ENCODE assay signal across 18 cellular contexts in the genomic region with DNA sequence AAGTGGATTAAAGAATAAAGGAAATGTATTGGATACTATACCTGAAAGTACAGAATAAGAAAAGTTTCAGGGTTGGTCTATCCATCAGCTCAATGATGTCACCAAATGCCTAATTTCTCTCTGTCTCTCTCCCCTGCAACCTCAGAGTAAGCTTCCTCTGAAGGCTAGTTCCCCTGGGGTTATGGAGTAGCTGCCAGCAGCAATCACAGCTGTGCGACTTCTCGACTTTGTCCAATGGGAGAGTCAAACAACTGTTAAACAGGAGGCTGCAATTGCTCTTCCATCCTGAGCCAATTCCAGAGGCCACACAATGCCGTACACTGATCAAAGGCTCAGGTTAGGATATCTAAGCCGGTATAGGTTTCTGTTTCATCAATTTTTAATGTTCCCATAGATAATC.
"Had no signal": no experiment of that assay in that cellular context is flagged by ENCODE, and none has a peak within 500 bp of the region (broad histone marks: within the 10 kb centered on the region; RNA-seq: fewer than 3 reads in every experiment).

No MANE protein-coding gene starts in this region.

- H3K36me3 ChIP-seq: adrenal gland, gastroesophageal sphincter, left lung, neutrophil, tibial nerve had no signal

- H3K4me1 ChIP-seq: adrenal gland, gastroesophageal sphincter, left lung, parathyroid adenoma, tibial nerve had no signal

- H3K27me3 ChIP-seq: adrenal gland, dorsolateral prefrontal cortex, gastroesophageal sphincter, left lung, neutrophil, tibial nerve had no signal

- H3K4me1 Mint-ChIP-seq: activated naive CD4-positive, alpha-beta T cell treated with anti-CD3 and anti-CD28 coated beads, Interleukin-2, amount 50 U/mL, for 24 hours; naive thymus-derived CD4-positive, alpha-beta T cell had no signal

- H3K4me3 Mint-ChIP-seq: activated CD4-positive, alpha-beta memory T cell treated with anti-CD3 and anti-CD28 coated beads for 36 hours; activated CD8-positive, alpha-beta memory T cell treated with anti-CD3 and anti-CD28 coated beads, Interleukin-2, amount 10 ng/mL, durations not matched to agents 7 days and 5 days; activated naive CD4-positive, alpha-beta T cell treated with anti-CD3 and anti-CD28 coated beads, Interleukin-2, amount 50 U/mL, for 24 hours; activated T-cell treated with anti-CD3 and anti-CD28 coated beads, Interleukin-2, amount 50 U/mL, for 24 hours; endodermal cell; naive thymus-derived CD4-positive, alpha-beta T cell had no signal

- ATAC-seq: activated CD8-positive, alpha-beta memory T cell treated with anti-CD3 and anti-CD28 coated beads, Interleukin-2, amount 10 ng/mL, durations not matched to agents 7 days and 5 days; gastroesophageal sphincter; left lung; naive thymus-derived CD4-positive, alpha-beta T cell had no signal

- DNase-seq: activated CD4-positive, alpha-beta memory T cell treated with anti-CD3 and anti-CD28 coated beads for 36 hours; activated CD8-positive, alpha-beta memory T cell treated with anti-CD3 and anti-CD28 coated beads, Interleukin-2, amount 10 ng/mL, durations not matched to agents 7 days and 5 days; activated effector memory CD4-positive, alpha-beta T cell treated with Interleukin-2 at 50 U/mL for 16 hours; activated T-cell treated with anti-CD3 and anti-CD28 coated beads, Interleukin-2, amount 50 U/mL, for 24 hours; adrenal gland; dorsolateral prefrontal cortex; endodermal cell; left lung; mammary epithelial cell; naive thymus-derived CD4-positive, alpha-beta T cell; stimulated activated CD4-positive, alpha-beta T cell treated with anti-CD3 and anti-CD28 coated beads, Interleukin-4, amount 100 ng/mL, for 24 hours; stimulated activated naive CD4-positive, alpha-beta T cell had no signal

- H3K9me3 Mint-ChIP-seq: endodermal cell had no signal

- H3K27me3 Mint-ChIP-seq: activated naive CD4-positive, alpha-beta T cell treated with anti-CD3 and anti-CD28 coated beads, Interleukin-2, amount 50 U/mL, for 24 hours had no signal

- H3K79me2 ChIP-seq: parathyroid adenoma had no signal

- H3K4me3 ChIP-seq: adrenal gland, dorsolateral prefrontal cortex, gastroesophageal sphincter, left lung, skin epidermis, tibial nerve had no signal

- H3K36me3 Mint-ChIP-seq: activated CD4-positive, alpha-beta memory T cell treated with anti-CD3 and anti-CD28 coated beads for 36 hours; activated CD8-positive, alpha-beta memory T cell treated with anti-CD3 and anti-CD28 coated beads, Interleukin-2, amount 10 ng/mL, durations not matched to agents 7 days and 5 days; activated naive CD4-positive, alpha-beta T cell treated with anti-CD3 and anti-CD28 coated beads, Interleukin-2, amount 50 U/mL, for 24 hours had no signal

- H2AFZ ChIP-seq: parathyroid adenoma had no signal

- H3K27ac ChIP-seq: adrenal gland, dorsolateral prefrontal cortex, gastroesophageal sphincter, left lung, neutrophil, parathyroid adenoma, skin epidermis, tibial nerve had no signal

- H3K27ac Mint-ChIP-seq: activated CD4-positive, alpha-beta memory T cell treated with anti-CD3 and anti-CD28 coated beads for 36 hours; activated CD8-positive, alpha-beta memory T cell treated with anti-CD3 and anti-CD28 coated beads, Interleukin-2, amount 10 ng/mL, durations not matched to agents 7 days and 5 days; activated naive CD4-positive, alpha-beta T cell treated with anti-CD3 and anti-CD28 coated beads, Interleukin-2, amount 50 U/mL, for 24 hours; activated T-cell treated with anti-CD3 and anti-CD28 coated beads, Interleukin-2, amount 50 U/mL, for 24 hours; endodermal cell; naive thymus-derived CD4-positive, alpha-beta T cell had no signal
